Comparison of ENCODE assay signal across 8 cellular contexts in genomic region chr1:155140630-155140953, GRCh38.
DNase-seq lines count a peak whose midpoint lies in the region; TF ChIP-seq lines count a peak whose summit lies in the region.

No MANE protein-coding gene starts in this region.

- no peaks in the 10 kb centered on the region for H3K9me3 ChIP-seq in SU-DHL-6 (ENCODE audit: insufficient read depth, low read length)

- H3K4me2 ChIP-seq in SU-DHL-6 (ENCODE audit: low read depth, low read length, poor library complexity, severe bottlenecking) = peak overlapping the region; percentile 63

- H3K36me3 ChIP-seq in SU-DHL-6 (ENCODE audit: low read length) = no peaks in the 10 kb centered on the region

- no peaks in the 10 kb centered on the region for H3K27me3 ChIP-seq in SU-DHL-6 (ENCODE audit: low read length)

- H3K79me2 ChIP-seq in SU-DHL-6 (ENCODE audit: insufficient read depth, low read length) = peaks cover 8% of the 10 kb centered on the region; the same call in 1 of the 2 replicates

- TF ChIP-seq CTCF in GM12865 (IDR thresholded peaks at IDR 0.05; ENCODE audit: insufficient read depth, low read depth, low read length, missing control alignments) = no peak
- TF ChIP-seq CTCF in SU-DHL-6 (IDR thresholded peaks at IDR 0.05; ENCODE audit: insufficient read depth, low read length, poor library complexity, severe bottlenecking) = no peak
- TF ChIP-seq CTCF in fibroblast of mammary gland (conservative IDR thresholded peaks at IDR 0.05; ENCODE audit: control insufficient read depth, insufficient read depth, low read depth, low read length) = no peak
- TF ChIP-seq CTCF in retinal pigment epithelial cell (conservative IDR thresholded peaks at IDR 0.05; ENCODE audit: low read depth, low read length) = no peak

- H3F3A ChIP-seq in SU-DHL-6 (ENCODE audit: insufficient read depth) = peaks cover 15% of the 10 kb centered on the region

- H2AFZ ChIP-seq in SU-DHL-6 (ENCODE audit: low read depth, low read length, severe bottlenecking) = peak overlapping the region; percentile 75

- no peak overlapping the region for H3K27ac ChIP-seq in SU-DHL-6 (ENCODE audit: low read depth, low read length)

- H3K9ac ChIP-seq in SU-DHL-6 (ENCODE audit: low read length) = peak overlapping the region; percentile 87

- H3K9me2 ChIP-seq in SU-DHL-6 (replicated peaks; ENCODE audit: insufficient read depth, low read length) = no peaks in the 10 kb centered on the region

- peak overlapping the region; percentile 82 for H3K4me3 ChIP-seq in GM12865 (ENCODE audit: low read depth, low read length)
- peak overlapping the region; percentile 90 for H3K4me3 ChIP-seq in SU-DHL-6 (ENCODE audit: insufficient read depth, low read length, poor library complexity, severe bottlenecking)
- H3K4me3 ChIP-seq in fibroblast of mammary gland (ENCODE audit: control insufficient read depth, low read depth, low read length) = peak overlapping the region; percentile 97
- peak overlapping the region; percentile 96 for H3K4me3 ChIP-seq in retinal pigment epithelial cell (ENCODE audit: low read length)

- DNase-seq in GM12865 (ENCODE audit: low read depth) (no peak), fibroblast of mammary gland (ENCODE audit: low read depth) (no peak), retinal pigment epithelial cell (ENCODE audit: low read depth) (no peak), NCI-H748 treated with DMSO at 0.1 percent for 48 hours (lab: John Stamatoyannopoulos, UW) (no peak), NCI-H345 (lab: John Stamatoyannopoulos, UW) (no peak), NCI-H748 (lab: John Stamatoyannopoulos, UW; ENCODE audit: unreplicated experiment) (no peak), NK-92 (lab: John Stamatoyannopoulos, UW; ENCODE audit: unreplicated experiment) (no peak)

- no peaks in the 10 kb centered on the region for H4K20me1 ChIP-seq in SU-DHL-6 (ENCODE audit: low read depth, low read length)
